Comparison of ENCODE assay signal across 14 cellular contexts in genomic region chr6:96760153-96760687, GRCh38.
A peak's percentile ranks its signal among the peaks of the same experiment; 100 is the strongest.
DNase-seq lines count a peak whose midpoint lies in the region; ATAC-seq and TF ChIP-seq lines count a peak whose summit lies in the region.
"Had no signal": no experiment of that assay in that cellular context is flagged by ENCODE, and none has a peak within 500 bp of the region (broad histone marks: within the 10 kb centered on the region; RNA-seq: fewer than 3 reads in every experiment).

No MANE protein-coding gene starts in this region.

- TF ChIP-seq POLR2A in suprapubic skin (IDR thresholded peaks at IDR 0.05): no peak

- peak; percentile 63 for ATAC-seq in activated CD4-positive, alpha-beta T cell treated with anti-CD3 and anti-CD28 coated beads for 36 hours
- no peak for ATAC-seq in aorta (ENCODE audit: low FRiP score)
- ATAC-seq in naive thymus-derived CD8-positive, alpha-beta T cell: no peak
- ATAC-seq: K562 had no signal

- H3K36me3 ChIP-seq in neural cell (ENCODE audit: insufficient read depth, low read length): no peaks in the 10 kb centered on the region
- no peaks in the 10 kb centered on the region for H3K36me3 ChIP-seq in aorta (ENCODE audit: control insufficient read depth in 1 of 2, insufficient read depth in 2 of 2, low read length in 1 of 2)
- H3K36me3 ChIP-seq in suprapubic skin: no peaks in the 10 kb centered on the region
- H3K36me3 ChIP-seq: SJSA1 had no signal

- no peaks in the 10 kb centered on the region for H3K9me3 Mint-ChIP-seq in activated CD4-positive, alpha-beta T cell treated with anti-CD3 and anti-CD28 coated beads for 36 hours (ENCODE audit: low read depth)
- H3K9me3 Mint-ChIP-seq in naive thymus-derived CD8-positive, alpha-beta T cell: no peaks in the 10 kb centered on the region
- H3K9me3 Mint-ChIP-seq: activated naive CD8-positive, alpha-beta T cell treated with anti-CD3 and anti-CD28 coated beads, Interleukin-2, amount 10 ng/mL, durations not matched to agents 7 days and 5 days; type B pancreatic cell had no signal

- H3K4me1 ChIP-seq in aorta (ENCODE audit: control insufficient read depth in 1 of 2, insufficient read depth in 2 of 2, low read length in 2 of 2) (peaks cover 0 to 2% of the 10 kb centered on the region in 2 donors), suprapubic skin (no peaks in the 10 kb centered on the region)
- H3K4me1 ChIP-seq: SJSA1 had no signal

- H3F3A ChIP-seq in neural cell (ENCODE audit: insufficient read depth, low read length, poor library complexity, severe bottlenecking): no peaks in the 10 kb centered on the region

- TF ChIP-seq CTCF in GM12873 (IDR thresholded peaks at IDR 0.05; ENCODE audit: insufficient read depth, low read depth, low read length, missing control alignments) (peak; percentile 11), neural cell (IDR thresholded peaks at IDR 0.05; ENCODE audit: poor library complexity, severe bottlenecking) (no peak), suprapubic skin (IDR thresholded peaks at IDR 0.05) (no peak)

- H3K27me3 ChIP-seq in neural cell (ENCODE audit: insufficient read depth, low read depth, low read length) (no peaks in the 10 kb centered on the region), aorta (ENCODE audit: control insufficient read depth in 1 of 2, insufficient read depth in 2 of 2, low read length in 1 of 2) (no peaks in the 10 kb centered on the region), suprapubic skin (no peaks in the 10 kb centered on the region)
- H3K27me3 ChIP-seq: SJSA1 had no signal

- no peaks in the 10 kb centered on the region for H4K20me1 ChIP-seq in neural cell (ENCODE audit: insufficient read depth)

- intact Hi-C loops in activated CD4-positive, alpha-beta T cell treated with anti-CD3 and anti-CD28 coated beads for 36 hours (cut with DNase I, micrococcal nuclease): no loop called here
- intact Hi-C loops in aorta (cut with DNase I): loop anchor here in 1 of 2 donors (5.0 kb wide), 1 partner anchor 218 kb away; no protein-coding TSS in a partner anchor

- no peak overlapping the region for H3K9ac ChIP-seq in neural cell (ENCODE audit: low read length)

- POLR2A ChIA-PET in activated CD4-positive, alpha-beta T cell treated with anti-CD3 and anti-CD28 coated beads for 36 hours (lab: Charles Lee): no interaction called here
- POLR2A ChIA-PET in naive thymus-derived CD8-positive, alpha-beta T cell (lab: Charles Lee): no interaction called here

- H3K9me2 ChIP-seq in neural cell (ENCODE audit: insufficient read depth, low read length): no peaks in the 10 kb centered on the region

- H3K27ac ChIP-seq in neural cell (ENCODE audit: low read length) (no peak overlapping the region), aorta (ENCODE audit: low read depth in 1 of 2, low read length in 2 of 2) (no peak overlapping the region), suprapubic skin (no peak overlapping the region)
- H3K27ac ChIP-seq: SJSA1 had no signal

- no peak overlapping the region for H2AFZ ChIP-seq in neural cell (ENCODE audit: low read depth, low read length)

- no peak overlapping the region for H3K4me3 ChIP-seq in neural cell (ENCODE audit: low read length)
- no peak overlapping the region for H3K4me3 ChIP-seq in aorta (ENCODE audit: low read length in 2 of 2)
- H3K4me3 ChIP-seq in suprapubic skin: no peak overlapping the region
- H3K4me3 ChIP-seq: K562, SJSA1 had no signal

- DNase-seq in activated CD4-positive, alpha-beta T cell treated with anti-CD3 and anti-CD28 coated beads for 36 hours: peak; percentile 18
- no peak for DNase-seq in activated CD4-positive, alpha-beta T cell treated with anti-CD3 and anti-CD28 coated beads, Interleukin-2, amount 50 U/mL, for 1 hour
- DNase-seq in OCI-M1 (lab: John Stamatoyannopoulos, UW) (peak; percentile 14), aorta (no peak), suprapubic skin (ENCODE audit: low spot score in 2 of 2) (no peak)
- DNase-seq in naive thymus-derived CD8-positive, alpha-beta T cell: no peak
- DNase-seq: activated naive CD8-positive, alpha-beta T cell treated with anti-CD3 and anti-CD28 coated beads, Interleukin-2, amount 10 ng/mL, durations not matched to agents 7 days and 5 days; NCI-H187; NK-92 treated with Interleukin-12 subunit alpha and Interleukin-12 subunit beta, amount 100 ng/mL, for 24 hours had no signal

- H3K9me3 ChIP-seq in neural cell (ENCODE audit: low read length): no peaks in the 10 kb centered on the region
- no peaks in the 10 kb centered on the region for H3K9me3 ChIP-seq in aorta (ENCODE audit: control insufficient read depth, low read length)
- H3K9me3 ChIP-seq in suprapubic skin: no peaks in the 10 kb centered on the region
- H3K9me3 ChIP-seq: SJSA1 had no signal

- H3K27me3 Mint-ChIP-seq in activated CD4-positive, alpha-beta T cell treated with anti-CD3 and anti-CD28 coated beads for 36 hours: peaks cover 12% of the 10 kb centered on the region
- H3K27me3 Mint-ChIP-seq in naive thymus-derived CD8-positive, alpha-beta T cell: peaks cover 0 to 13% (median 4%) of the 10 kb centered on the region in 5 donors
- H3K27me3 Mint-ChIP-seq: type B pancreatic cell had no signal

- no peaks in the 10 kb centered on the region for H3K36me3 Mint-ChIP-seq in activated CD4-positive, alpha-beta T cell treated with anti-CD3 and anti-CD28 coated beads for 36 hours (ENCODE audit: low read depth)
- no peaks in the 10 kb centered on the region for H3K36me3 Mint-ChIP-seq in naive thymus-derived CD8-positive, alpha-beta T cell
- H3K36me3 Mint-ChIP-seq: activated naive CD8-positive, alpha-beta T cell treated with anti-CD3 and anti-CD28 coated beads, Interleukin-2, amount 10 ng/mL, durations not matched to agents 7 days and 5 days; type B pancreatic cell had no signal

- CTCF ChIA-PET in activated CD4-positive, alpha-beta T cell treated with anti-CD3 and anti-CD28 coated beads for 36 hours (lab: Charles Lee): interaction anchor here (1.1 to 1.4 kb wide), 2 partner anchors 11 to 25 kb away, joined by 3 to 4 read pairs; no protein-coding TSS in a partner anchor

- no peak overlapping the region for H3K27ac Mint-ChIP-seq in activated CD4-positive, alpha-beta T cell treated with anti-CD3 and anti-CD28 coated beads for 36 hours
- peak overlapping the region in 1 of 10 donors; percentile 42 for H3K27ac Mint-ChIP-seq in naive thymus-derived CD8-positive, alpha-beta T cell
- H3K27ac Mint-ChIP-seq: activated naive CD8-positive, alpha-beta T cell treated with anti-CD3 and anti-CD28 coated beads, Interleukin-2, amount 10 ng/mL, durations not matched to agents 7 days and 5 days; type B pancreatic cell had no signal

- TF ChIP-seq RAD21 in neural cell (conservative IDR thresholded peaks at IDR 0.05): peak; percentile 49

- H3K4me3 Mint-ChIP-seq in activated CD4-positive, alpha-beta T cell treated with anti-CD3 and anti-CD28 coated beads for 36 hours: no peak overlapping the region
- no peak overlapping the region for H3K4me3 Mint-ChIP-seq in naive thymus-derived CD8-positive, alpha-beta T cell
- H3K4me3 Mint-ChIP-seq: activated naive CD8-positive, alpha-beta T cell treated with anti-CD3 and anti-CD28 coated beads, Interleukin-2, amount 10 ng/mL, durations not matched to agents 7 days and 5 days; type B pancreatic cell had no signal

- H3K79me2 ChIP-seq in neural cell (replicated peaks; ENCODE audit: insufficient read depth, low read length): no peaks in the 10 kb centered on the region

- H3K4me2 ChIP-seq in neural cell (ENCODE audit: low read length): no peak overlapping the region

- TF ChIP-seq EP300 in neural cell (conservative IDR thresholded peaks at IDR 0.05; ENCODE audit: poor library complexity, severe bottlenecking) (no peak), suprapubic skin (IDR thresholded peaks at IDR 0.05) (no peak)

- no peaks in the 10 kb centered on the region for H3K4me1 Mint-ChIP-seq in activated CD4-positive, alpha-beta T cell treated with anti-CD3 and anti-CD28 coated beads for 36 hours
- no peaks in the 10 kb centered on the region for H3K4me1 Mint-ChIP-seq in naive thymus-derived CD8-positive, alpha-beta T cell

- 77 to 81% methylated on average over 4 of the region's 4 CpGs for WGBS in aorta, 2 donors
- 87% methylated on average over 4 of the region's 4 CpGs for WGBS in suprapubic skin

TF ChIP-seq in neural cell, 6 proteins besides CTCF, POLR2A, EP300 and RAD21:
- no peak for TF ChIP-seq MXI1 (conservative IDR thresholded peaks at IDR 0.05; ENCODE audit: poor library complexity, severe bottlenecking)
- no peak for TF ChIP-seq REST (IDR thresholded peaks at IDR 0.05; ENCODE audit: borderline replicate concordance)
- peak; percentile 33 for TF ChIP-seq SMC3 (conservative IDR thresholded peaks at IDR 0.05; ENCODE audit: poor library complexity)
- TF ChIP-seq EZH2 (IDR thresholded peaks at IDR 0.05; ENCODE audit: borderline replicate concordance, insufficient read depth, low read length, poor library complexity, severe bottlenecking): no peak
- TF ChIP-seq POLR2AphosphoS5 (IDR thresholded peaks at IDR 0.05): no peak

Comparison
In these comparisons a context has a peak if more than half of its experiments do, and no peak if none do; other contexts are left out.
1. DNase-seq: peak in activated CD4-positive, alpha-beta T cell treated with anti-CD3 and anti-CD28 coated beads for 36 hours (single experiment) and OCI-M1 (single experiment); none in activated CD4-positive, alpha-beta T cell treated with anti-CD3 and anti-CD28 coated beads, Interleukin-2, amount 50 U/mL, for 1 hour (single experiment), aorta (0 of 2), suprapubic skin (0 of 2) and naive thymus-derived CD8-positive, alpha-beta T cell (0 of 10).